Comparison of ENCODE assay signal across 1 cellular context in the genomic region with DNA sequence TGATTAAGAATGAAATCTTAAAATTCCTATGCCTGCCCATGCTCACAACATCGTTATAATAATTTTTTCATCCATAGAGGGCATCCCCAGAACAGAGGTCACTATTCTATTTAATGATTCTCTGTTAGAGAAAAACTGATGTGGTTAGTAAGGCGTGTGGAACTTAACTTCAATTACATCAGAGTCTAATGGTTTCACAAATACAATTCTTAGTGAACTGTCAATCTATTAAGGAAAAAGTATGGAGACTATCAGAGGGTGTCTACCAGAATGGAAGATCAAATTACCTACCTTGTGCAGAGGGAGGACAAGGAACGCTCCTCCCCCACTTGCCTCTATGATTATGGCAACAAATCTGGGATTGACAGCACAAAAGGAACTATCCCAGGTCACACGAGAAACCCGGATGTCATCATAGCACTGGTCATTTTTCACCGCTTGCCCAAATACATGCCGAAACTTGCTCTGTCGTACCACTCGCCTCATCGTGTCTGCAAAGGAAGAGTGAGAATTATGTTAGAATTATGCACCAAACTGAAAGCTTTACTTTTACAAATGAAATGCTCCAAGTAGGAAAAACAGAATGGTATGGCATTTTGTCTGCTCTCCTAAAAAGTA.
TF ChIP-seq lines count a peak whose summit lies in the region.

No MANE protein-coding gene starts in this region.

TF ChIP-seq in HEK293, 187 proteins besides CTCF, POLR2A, EP300 and RAD21 (continued from another document):
- TF ChIP-seq, protein P1, sequence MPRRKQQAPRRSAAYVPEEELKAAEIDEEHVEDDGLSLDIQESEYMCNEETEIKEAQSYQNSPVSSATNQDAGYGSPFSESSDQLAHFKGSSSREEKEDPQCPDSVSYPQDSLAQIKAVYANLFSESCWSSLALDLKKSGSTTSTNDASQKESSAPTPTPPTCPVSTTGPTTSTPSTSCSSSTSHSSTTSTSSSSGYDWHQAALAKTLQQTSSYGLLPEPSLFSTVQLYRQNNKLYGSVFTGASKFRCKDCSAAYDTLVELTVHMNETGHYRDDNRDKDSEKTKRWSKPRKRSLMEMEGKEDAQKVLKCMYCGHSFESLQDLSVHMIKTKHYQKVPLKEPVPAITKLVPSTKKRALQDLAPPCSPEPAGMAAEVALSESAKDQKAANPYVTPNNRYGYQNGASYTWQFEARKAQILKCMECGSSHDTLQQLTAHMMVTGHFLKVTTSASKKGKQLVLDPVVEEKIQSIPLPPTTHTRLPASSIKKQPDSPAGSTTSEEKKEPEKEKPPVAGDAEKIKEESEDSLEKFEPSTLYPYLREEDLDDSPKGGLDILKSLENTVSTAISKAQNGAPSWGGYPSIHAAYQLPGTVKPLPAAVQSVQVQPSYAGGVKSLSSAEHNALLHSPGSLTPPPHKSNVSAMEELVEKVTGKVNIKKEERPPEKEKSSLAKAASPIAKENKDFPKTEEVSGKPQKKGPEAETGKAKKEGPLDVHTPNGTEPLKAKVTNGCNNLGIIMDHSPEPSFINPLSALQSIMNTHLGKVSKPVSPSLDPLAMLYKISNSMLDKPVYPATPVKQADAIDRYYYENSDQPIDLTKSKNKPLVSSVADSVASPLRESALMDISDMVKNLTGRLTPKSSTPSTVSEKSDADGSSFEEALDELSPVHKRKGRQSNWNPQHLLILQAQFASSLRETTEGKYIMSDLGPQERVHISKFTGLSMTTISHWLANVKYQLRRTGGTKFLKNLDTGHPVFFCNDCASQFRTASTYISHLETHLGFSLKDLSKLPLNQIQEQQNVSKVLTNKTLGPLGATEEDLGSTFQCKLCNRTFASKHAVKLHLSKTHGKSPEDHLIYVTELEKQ (tag by site-specific recombination; IDR thresholded peaks at IDR 0.05; ENCODE audit: borderline replicate concordance): 0 out of 2 replicates have a peak, but pooled peaks have one; percentile 23
- TF ChIP-seq ZNF433 (tag by site-specific recombination; IDR thresholded peaks at IDR 0.05; ENCODE audit: low read depth) (no peak), SP7 (tag by site-specific recombination; IDR thresholded peaks at IDR 0.05) (peak; percentile 96), KLF8 (tag by site-specific recombination; IDR thresholded peaks at IDR 0.05) (0 out of 2 replicates have a peak, but pooled peaks have one; percentile 28), ZNF391 (tag by site-specific recombination; IDR thresholded peaks at IDR 0.05; ENCODE audit: borderline replicate concordance, low read depth) (no peak), ZNF561 (tag by site-specific recombination; IDR thresholded peaks at IDR 0.05; ENCODE audit: borderline replicate concordance) (0 out of 2 replicates have a peak, but pooled peaks have one; percentile 62), ZNF354C (tag by site-specific recombination; IDR thresholded peaks at IDR 0.05; ENCODE audit: borderline replicate concordance, low read depth) (no peak), ZNF133 (tag by site-specific recombination; IDR thresholded peaks at IDR 0.05) (no peak)
